In genomic region chr2:127386764-127387654, GRCh38 we compare ENCODE assay signal across 8 cellular contexts. TPM values are rescaled to one million over a fixed set of nuclear protein-coding genes. Genes with fewer than 3 reads are reported as not detected.
DNase-seq lines count a peak whose midpoint lies in the region; ATAC-seq and TF ChIP-seq lines count a peak whose summit lies in the region.

No MANE protein-coding gene starts in this region.

- TF ChIP-seq CTCF in upper lobe of left lung (IDR thresholded peaks at IDR 0.05): no peak

- peak overlapping the region; percentile 98 for H3K9ac ChIP-seq in adipocyte (ENCODE audit: low read length)

- intact Hi-C loops in left cardiac atrium (cut with DNase I): no loop called here
- intact Hi-C loops in posterior vena cava (cut with DNase I): no loop called here

- peak; percentile 78 for DNase-seq in NCI-H1105 treated with DMSO at 0.1 percent for 48 hours (lab: John Stamatoyannopoulos, UW)
- peak; percentile 79 for DNase-seq in SW480 (ENCODE audit: low spot score)
- peak; percentile 92 for DNase-seq in adipocyte (ENCODE audit: low read depth)
- DNase-seq in left cardiac atrium: peak; percentile 86
- DNase-seq in posterior vena cava (ENCODE audit: low spot score): peak; percentile 93
- DNase-seq in upper lobe of left lung: peak; percentile 91 to 97

- H3K4me3 ChIP-seq in GM08714 (ENCODE audit: low read length) (peak overlapping the region; percentile 91), adipocyte (ENCODE audit: low read length) (peak overlapping the region; percentile 85), upper lobe of left lung (peak overlapping the region; percentile 87 to 97 (median 90))

- H3K27ac ChIP-seq in upper lobe of left lung: peak overlapping the region; percentile 99 to 100 (median 100)

- no peaks in the 10 kb centered on the region for H3K27me3 ChIP-seq in adipocyte (replicated peaks; ENCODE audit: control insufficient read depth, insufficient read depth, low read length)
- no peaks in the 10 kb centered on the region for H3K27me3 ChIP-seq in upper lobe of left lung

- no peaks in the 10 kb centered on the region for H3K9me3 ChIP-seq in adipocyte (ENCODE audit: control insufficient read depth, low read length)
- H3K9me3 ChIP-seq in upper lobe of left lung: no peaks in the 10 kb centered on the region

- ATAC-seq in HG02623 (IDR thresholded peaks at IDR 0.05; ENCODE audit: unreplicated experiment): peak; percentile 64
- ATAC-seq in left cardiac atrium: peak; percentile 86 to 91
- peak; percentile 91 to 95 for ATAC-seq in upper lobe of left lung (ENCODE audit: low FRiP score in 2 of 2)

- TF ChIP-seq POLR2A in upper lobe of left lung (IDR thresholded peaks at IDR 0.05): no peak

- WGBS in upper lobe of left lung, 2 donors: 1 to 2% methylated on average over 9 to 26 of the region's 58 CpGs

- H3K36me3 ChIP-seq in adipocyte (ENCODE audit: control insufficient read depth, insufficient read depth, low read length, severe bottlenecking) (no peaks in the 10 kb centered on the region), upper lobe of left lung (no peaks in the 10 kb centered on the region)

- peaks cover 48% of the 10 kb centered on the region for H3K4me1 ChIP-seq in adipocyte (ENCODE audit: control insufficient read depth, insufficient read depth, low read length)
- H3K4me1 ChIP-seq in upper lobe of left lung: peaks cover 19 to 34% (median 24%) of the 10 kb centered on the region in 4 donors

- no peak for TF ChIP-seq EP300 in upper lobe of left lung (IDR thresholded peaks at IDR 0.05)

RNA-seq across cellular contexts. Expression of gene MAP3K2, which starts 0.8 kb away (rescaled TPM):
- 10 to 100 TPM; 29.3 to 31.2 TPM for total RNA-seq in left cardiac atrium
- 10 to 100 TPM; 63.9 to 68.5 TPM for total RNA-seq in posterior vena cava
- total RNA-seq in upper lobe of left lung: 10 to 100 TPM; 43.0 to 79.2 (median 66.9) TPM

RNA-seq across cellular contexts. Expression of gene PROC, which starts 31.2 kb away (rescaled TPM):
- not detected for total RNA-seq in left cardiac atrium
- total RNA-seq in posterior vena cava: not detected
- total RNA-seq in upper lobe of left lung: under 1 TPM in 4 of 6 donors, not detected in 2; 0.55 to 0.79 (median 0.62) TPM

Comparison
In these comparisons a context has a peak if more than half of its experiments do, and no peak if none do; other contexts are left out.
1. Peak in every context shown above with its lines: DNase-seq, ATAC-seq, H3K4me3 ChIP-seq and H3K27ac ChIP-seq.